ENCODE assay signal across 22 cellular contexts in the genomic region with DNA sequence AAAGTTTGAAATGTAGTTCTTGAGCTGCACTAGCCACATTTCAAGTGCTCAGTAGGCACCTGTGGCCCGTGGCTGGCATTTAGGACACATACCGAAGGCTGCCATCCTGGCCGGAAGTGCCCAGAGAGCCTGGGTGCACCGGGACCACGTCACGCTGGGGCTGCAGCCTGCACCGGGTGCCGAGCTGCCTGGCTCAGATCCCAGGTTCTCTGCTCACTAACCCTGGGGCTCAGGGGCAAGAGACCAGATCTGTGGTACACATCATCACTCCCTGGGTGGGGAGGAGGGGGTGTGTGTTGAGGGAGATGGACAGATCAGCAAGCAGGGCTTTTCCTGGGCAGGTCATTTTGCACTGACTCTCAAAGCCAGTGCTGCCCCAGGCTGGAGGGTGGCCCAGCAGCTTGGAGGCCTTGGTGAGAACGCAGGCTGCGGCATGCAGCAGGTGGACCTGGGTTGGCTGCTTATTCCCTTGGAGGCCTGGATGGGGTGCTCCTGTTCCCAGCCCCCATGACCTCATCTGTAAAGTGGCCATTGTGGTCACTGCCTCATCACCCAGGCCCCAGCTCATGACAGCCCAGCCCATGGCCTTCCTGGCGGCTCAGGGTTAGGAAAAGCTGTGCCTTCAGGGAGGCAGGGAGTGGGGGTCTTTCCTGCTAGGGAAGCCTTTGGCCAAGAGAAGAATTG.
"Had no signal": no experiment of that assay in that cellular context is flagged by ENCODE, and none has a peak within 500 bp of the region (broad histone marks: within the 10 kb centered on the region; RNA-seq: fewer than 3 reads in every experiment).

No MANE protein-coding gene starts in this region.

- H3K9me3 ChIP-seq: psoas muscle, right lobe of liver, thoracic aorta, transverse colon had no signal

- DNase-seq: effector CD4-positive, alpha-beta T cell; endodermal cell; erythroblast; foreskin keratinocyte; head of caudate nucleus; hippocampal formation; left colon; left ventricle myocardium superior; mesenchymal stem cell; midbrain; naive B cell; psoas muscle; retina; stimulated activated CD4-positive, alpha-beta T cell treated with anti-CD3 and anti-CD28 coated beads, Interleukin-2, amount 100 ng/mL, for 24 hours; stimulated activated CD4-positive, alpha-beta T cell treated with anti-CD3 and anti-CD28 coated beads, Interleukin-4, amount 100 ng/mL, for 4 hours; stimulated activated naive B cell treated with anti-CD40 and anti-IgM and Interleukin-4, amounts not matched to agents 10 μg/mL and 1 μg/mL and 100 μg/mL, for 72 hours; stimulated activated naive CD8-positive, alpha-beta T cell treated with anti-CD3 and anti-CD28 coated beads, Interleukin-15, amount 100 ng/mL, for 72 hours; transverse colon had no signal

- H3K36me3 ChIP-seq: transverse colon had no signal

- H3K4me1 ChIP-seq: foreskin keratinocyte, psoas muscle, right lobe of liver, transverse colon had no signal

- H3K4me3 ChIP-seq: lung, psoas muscle, right lobe of liver, skin epidermis, thoracic aorta, transverse colon had no signal

- H3K27ac ChIP-seq: foreskin keratinocyte, psoas muscle, right lobe of liver, skin epidermis, thoracic aorta, transverse colon had no signal

- H3K27me3 ChIP-seq: foreskin keratinocyte, right lobe of liver had no signal
